Comparison of ENCODE assay signal across 8 cellular contexts in genomic region chr1:5620997-5621396, GRCh38.
A peak's percentile ranks its signal among the peaks of the same experiment; 100 is the strongest.
DNase-seq lines count a peak whose midpoint lies in the region; ATAC-seq, FAIRE-seq and TF ChIP-seq lines count a peak whose summit lies in the region.

No MANE protein-coding gene starts in this region.

- H3K79me2 ChIP-seq in keratinocyte (ENCODE audit: control insufficient read depth, insufficient read depth, low read length): no peaks in the 10 kb centered on the region

- TF ChIP-seq CTCF in RWPE2 (IDR thresholded peaks at IDR 0.05; ENCODE audit: poor library complexity, severe bottlenecking): peak; percentile 60
- TF ChIP-seq CTCF in keratinocyte (optimal IDR thresholded peaks at IDR 0.05 in 1 of 3, IDR thresholded peaks at IDR 0.05 in 1 of 3, conservative IDR thresholded peaks at IDR 0.05 in 1 of 3; ENCODE audit: extremely low read depth in 1 of 3, insufficient read depth in 2 of 3, low read length in 3 of 3): peak; percentile 39 to 64 (median 56)

- DNase-seq in ACHN: peak; percentile 14
- peak; percentile 7 for DNase-seq in HK-2 (ENCODE audit: unreplicated experiment)
- peak; percentile 26 for DNase-seq in RWPE2 (ENCODE audit: low spot score)
- no peak for DNase-seq in keratinocyte (ENCODE audit: low read depth, low spot score)
- no peak for DNase-seq in activated effector memory CD4-positive, alpha-beta T cell treated with anti-CD3 and anti-CD28 coated beads, Interleukin-2, amount 50 U/mL, for 16 hours
- no peak for DNase-seq in T-cell

- CTCF ChIA-PET in T-cell (lab: Charles Lee): no interaction called here

- H3K36me3 ChIP-seq in RWPE2 (ENCODE audit: low read depth) (no peaks in the 10 kb centered on the region), keratinocyte (ENCODE audit: control insufficient read depth in 2 of 2, extremely low read depth in 1 of 2, insufficient read depth in 2 of 2, low read length in 2 of 2) (no peaks in the 10 kb centered on the region)

- no peaks in the 10 kb centered on the region for H3K9me1 ChIP-seq in keratinocyte (ENCODE audit: control insufficient read depth, extremely low read depth, insufficient read depth, low read length)

- peak; percentile 57; the same call in 2 of the 3 replicates for ATAC-seq in RWPE2 (ENCODE audit: low read depth)
- no peak for ATAC-seq in T-cell (replicated peaks in 1 of 4)
- no peak for ATAC-seq in GM21528 (IDR thresholded peaks at IDR 0.05; ENCODE audit: low FRiP score, unreplicated experiment)
- ATAC-seq in HG03097 (IDR thresholded peaks at IDR 0.05; ENCODE audit: low FRiP score, unreplicated experiment): no peak

- peaks cover 25 to 26% of the 10 kb centered on the region in 2 donors for H3K27me3 Mint-ChIP-seq in T-cell

- in situ Hi-C loops in ACHN (cut with HindIII; ENCODE audit: low pct_ligation_motif_present, low pct_unique_long_range_greater_than_20kb, low sequenced_read_pairs): no loop called here

- no peak for FAIRE-seq in keratinocyte (lab: Jason Lieb, UNC)

- no peak overlapping the region for H3K9ac ChIP-seq in keratinocyte (ENCODE audit: control insufficient read depth, extremely low read depth, insufficient read depth, low read length)

- no peak overlapping the region for H3K4me3 Mint-ChIP-seq in T-cell

- H4K20me1 ChIP-seq in keratinocyte (ENCODE audit: control insufficient read depth, extremely low read depth, insufficient read depth, low read length): no peaks in the 10 kb centered on the region

- H3K27ac Mint-ChIP-seq in T-cell: no peak overlapping the region

- H2AFZ ChIP-seq in keratinocyte (ENCODE audit: control insufficient read depth, low read length): no peak overlapping the region

- dilution Hi-C loops in keratinocyte (cut with MboI; ENCODE audit: extremely low pct_ligation_motif_present, low sequenced_read_pairs): no loop called here

- H3K27ac ChIP-seq in RWPE2 (ENCODE audit: poor library complexity, severe bottlenecking) (no peak overlapping the region), keratinocyte (ENCODE audit: control insufficient read depth, insufficient read depth, low read length) (no peak overlapping the region)

- POLR2A ChIA-PET in T-cell (lab: Charles Lee): no interaction called here

- H3K4me1 ChIP-seq in RWPE2 (ENCODE audit: insufficient read depth, poor library complexity, severe bottlenecking) (peaks cover 16% of the 10 kb centered on the region), keratinocyte (ENCODE audit: control insufficient read depth, extremely low read depth, insufficient read depth, low read length) (no peaks in the 10 kb centered on the region)

- H3K9me3 Mint-ChIP-seq in T-cell: no peaks in the 10 kb centered on the region

- H3K9me3 ChIP-seq in RWPE2 (ENCODE audit: severe bottlenecking) (no peaks in the 10 kb centered on the region), keratinocyte (ENCODE audit: control insufficient read depth, low read depth, low read length) (no peaks in the 10 kb centered on the region)

- H3K27me3 ChIP-seq in RWPE2 (ENCODE audit: insufficient read depth, poor library complexity, severe bottlenecking): no peaks in the 10 kb centered on the region
- H3K27me3 ChIP-seq in keratinocyte (ENCODE audit: control insufficient read depth, extremely low read depth, insufficient read depth, low read length): no peaks in the 10 kb centered on the region

- H3K36me3 Mint-ChIP-seq in T-cell: no peaks in the 10 kb centered on the region

- no peak overlapping the region for H3K4me3 ChIP-seq in RWPE2 (ENCODE audit: severe bottlenecking)
- H3K4me3 ChIP-seq in keratinocyte (ENCODE audit: control insufficient read depth in 2 of 3, extremely low read depth in 1 of 3, insufficient read depth in 2 of 3, low read depth in 1 of 3, low read length in 3 of 3): no peak overlapping the region

- no peak overlapping the region for H3K4me2 ChIP-seq in keratinocyte (ENCODE audit: control insufficient read depth, extremely low read depth, insufficient read depth, low read depth, low read length)

- H3K4me1 Mint-ChIP-seq in T-cell: peaks cover 0 to 5% (median 0%) of the 10 kb centered on the region in 3 donors

Comparison
In these comparisons a context has a peak if more than half of its experiments do, and no peak if none do; other contexts are left out.
1. DNase-seq: peak in ACHN (single experiment), HK-2 (single experiment) and RWPE2 (single experiment); none in keratinocyte (single experiment), activated effector memory CD4-positive, alpha-beta T cell treated with anti-CD3 and anti-CD28 coated beads, Interleukin-2, amount 50 U/mL, for 16 hours (single experiment) and T-cell (0 of 34).